Comparison of ENCODE assay signal across 27 cellular contexts in the genomic region with DNA sequence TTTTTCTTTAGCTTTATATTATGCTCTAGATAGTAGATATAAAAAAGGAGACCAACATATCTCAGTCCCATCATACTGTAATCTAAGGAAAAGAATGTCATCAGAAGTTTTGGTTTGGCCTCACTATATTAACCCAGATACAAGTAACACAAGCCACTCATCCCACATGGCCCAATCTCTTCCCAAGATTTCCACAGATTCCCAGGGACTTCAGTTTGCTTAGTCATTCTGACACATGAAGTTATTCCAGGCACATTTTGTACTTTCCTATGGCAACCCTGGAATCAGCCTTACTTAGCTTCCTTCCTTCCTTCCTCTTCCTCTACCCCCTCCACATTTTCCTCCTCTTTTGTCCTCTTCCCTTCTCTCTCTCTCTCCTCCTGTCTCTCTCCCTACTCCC. TPM values are rescaled to one million over a fixed set of nuclear protein-coding genes. Genes with fewer than 3 reads are reported as not detected.
DNase-seq lines count a peak whose midpoint lies in the region; FAIRE-seq and TF ChIP-seq lines count a peak whose summit lies in the region.
"Had no signal": no experiment of that assay in that cellular context is flagged by ENCODE, and none has a peak within 500 bp of the region (broad histone marks: within the 10 kb centered on the region; RNA-seq: fewer than 3 reads in every experiment).

No MANE protein-coding gene starts in this region.

- peaks cover 0 to 1% of the 10 kb centered on the region in 2 donors for H3K27me3 Mint-ChIP-seq in CD8-positive, alpha-beta memory T cell
- H3K27me3 Mint-ChIP-seq: stimulated activated naive B cell treated with anti-CD40 and anti-IgM and Interleukin-4, amounts not matched to agents 10 μg/mL and 1 μg/mL and 100 μg/mL, for 72 hours had no signal

- H3K4me2 ChIP-seq in GM23248 (ENCODE audit: unreplicated experiment): no peak overlapping the region
- H3K4me2 ChIP-seq: BLaER1, smooth muscle cell had no signal

- H3K27ac Mint-ChIP-seq in CD8-positive, alpha-beta memory T cell: peak overlapping the region in 1 of 8 donors; percentile 47
- H3K27ac Mint-ChIP-seq: activated CD4-positive, alpha-beta memory T cell treated with anti-CD3 and anti-CD28 coated beads, Interleukin-2, amount 10 ng/mL, durations not matched to agents 7 days and 5 days; stimulated activated naive B cell treated with anti-CD40 and anti-IgM and Interleukin-4, amounts not matched to agents 10 μg/mL and 1 μg/mL and 100 μg/mL, for 72 hours had no signal

- no peak overlapping the region for H2AFZ ChIP-seq in GM23248

- H3K36me3 ChIP-seq in GM23248 (ENCODE audit: low read depth): no peaks in the 10 kb centered on the region
- no peaks in the 10 kb centered on the region for H3K36me3 ChIP-seq in adipocyte (ENCODE audit: control insufficient read depth, insufficient read depth, low read length, severe bottlenecking)
- no peaks in the 10 kb centered on the region for H3K36me3 ChIP-seq in CD8-positive, alpha-beta memory T cell (ENCODE audit: insufficient read depth, low read length)
- no peaks in the 10 kb centered on the region for H3K36me3 ChIP-seq in kidney (ENCODE audit: control insufficient read depth in 1 of 2, insufficient read depth in 2 of 2, low read length in 2 of 2)
- H3K36me3 ChIP-seq: BLaER1, neutrophil, thoracic aorta had no signal

- no peak overlapping the region for H3K9ac ChIP-seq in GM23248
- no peak overlapping the region for H3K9ac ChIP-seq in adipocyte (ENCODE audit: low read length)
- H3K9ac ChIP-seq in kidney (ENCODE audit: low read length in 2 of 2): no peak overlapping the region
- H3K9ac ChIP-seq: BLaER1 had no signal

- CTCF ChIA-PET in CD8-positive, alpha-beta memory T cell (lab: Charles Lee): no interaction called here

- H3K9me2 ChIP-seq in GM23248 (ENCODE audit: insufficient read depth): no peaks in the 10 kb centered on the region

- no peaks in the 10 kb centered on the region for H3K79me2 ChIP-seq in GM23248 (ENCODE audit: insufficient read depth)

- DNase-seq in GM23248 (peak; percentile 29), adipocyte (ENCODE audit: low read depth) (peak; percentile 33), fibroblast of peridontal ligament (ENCODE audit: extremely low read depth) (peak; percentile 88), GM13976 (ENCODE audit: low spot score) (no peak), kidney (no peak), DMS79 (lab: John Stamatoyannopoulos, UW) (no peak)
- DNase-seq in CD8-positive, alpha-beta memory T cell: no peak
- DNase-seq: activated CD4-positive, alpha-beta memory T cell treated with anti-CD3 and anti-CD28 coated beads, Interleukin-2, amount 10 ng/mL, durations not matched to agents 7 days and 5 days; activated CD4-positive, CD25-positive, alpha-beta regulatory T cell; activated effector memory CD4-positive, alpha-beta T cell treated with anti-CD3 and anti-CD28 coated beads, Interleukin-2, amount 50 U/mL, for 16 hours; activated T-cell treated with anti-CD3 and anti-CD28 coated beads for 4 hours; body of pancreas; Caco-2; foreskin melanocyte; hypothalamus; KG1; NCI-H187; NCI-H82; SHP77; stimulated activated naive B cell treated with anti-CD40 and anti-IgM and Interleukin-4, amounts not matched to agents 10 μg/mL and 1 μg/mL and 100 μg/mL, for 72 hours; SW 1271 had no signal

- POLR2A ChIA-PET in CD8-positive, alpha-beta memory T cell (lab: Charles Lee): no interaction called here

- H3K27me3 ChIP-seq in GM23248 (replicated peaks; ENCODE audit: insufficient read depth) (no peaks in the 10 kb centered on the region), adipocyte (replicated peaks; ENCODE audit: control insufficient read depth, insufficient read depth, low read length) (no peaks in the 10 kb centered on the region)
- no peaks in the 10 kb centered on the region for H3K27me3 ChIP-seq in CD8-positive, alpha-beta memory T cell (ENCODE audit: insufficient read depth, low read length, poor library complexity, severe bottlenecking)
- H3K27me3 ChIP-seq: BLaER1, body of pancreas, neutrophil had no signal

- H3K4me3 ChIP-seq in GM23248 (no peak overlapping the region), adipocyte (ENCODE audit: low read length) (no peak overlapping the region), kidney (ENCODE audit: low read length in 2 of 2) (no peak overlapping the region)
- H3K4me3 ChIP-seq in CD8-positive, alpha-beta memory T cell (ENCODE audit: low read length): no peak overlapping the region
- H3K4me3 ChIP-seq: BLaER1, body of pancreas, smooth muscle cell, thoracic aorta had no signal

- no peak for TF ChIP-seq CTCF in GM13976 (IDR thresholded peaks at IDR 0.05; ENCODE audit: borderline replicate concordance, control extremely low read depth, extremely low read depth, insufficient read depth, missing control alignments)
- no peak for TF ChIP-seq CTCF in kidney (IDR thresholded peaks at IDR 0.05; ENCODE audit: borderline replicate concordance, extremely low read depth, insufficient read depth)

- intact Hi-C loops in kidney (cut with DNase I): no loop called here

- no peak for FAIRE-seq in kidney (lab: Jason Lieb, UNC)
- FAIRE-seq: colon had no signal

- H3K36me3 Mint-ChIP-seq in CD8-positive, alpha-beta memory T cell: no peaks in the 10 kb centered on the region

- H3F3A ChIP-seq in GM23248 (ENCODE audit: insufficient read depth): no peaks in the 10 kb centered on the region

- no peaks in the 10 kb centered on the region for H4K20me1 ChIP-seq in GM23248 (ENCODE audit: insufficient read depth)
- H4K20me1 ChIP-seq: BLaER1 had no signal

- no peaks in the 10 kb centered on the region for H3K9me3 ChIP-seq in GM23248 (ENCODE audit: low read depth)
- H3K9me3 ChIP-seq in adipocyte (ENCODE audit: control insufficient read depth, low read length): no peaks in the 10 kb centered on the region
- H3K9me3 ChIP-seq in CD8-positive, alpha-beta memory T cell (ENCODE audit: low read length): no peaks in the 10 kb centered on the region
- H3K9me3 ChIP-seq in kidney (ENCODE audit: control insufficient read depth in 1 of 2, low read length in 2 of 2): peaks cover 0 to 3% of the 10 kb centered on the region in 2 donors
- H3K9me3 ChIP-seq: body of pancreas, neutrophil, thoracic aorta had no signal

- H3K9me3 Mint-ChIP-seq in CD8-positive, alpha-beta memory T cell: peaks cover 0 to 11% (median 2%) of the 10 kb centered on the region in 5 donors
- H3K9me3 Mint-ChIP-seq: activated CD4-positive, alpha-beta memory T cell treated with anti-CD3 and anti-CD28 coated beads, Interleukin-2, amount 10 ng/mL, durations not matched to agents 7 days and 5 days had no signal

- no peaks in the 10 kb centered on the region for H3K4me1 ChIP-seq in GM23248 (ENCODE audit: insufficient read depth)
- H3K4me1 ChIP-seq in adipocyte (ENCODE audit: control insufficient read depth, insufficient read depth, low read length): peaks cover 24% of the 10 kb centered on the region
- no peaks in the 10 kb centered on the region for H3K4me1 ChIP-seq in CD8-positive, alpha-beta memory T cell (ENCODE audit: insufficient read depth, low read length)
- no peaks in the 10 kb centered on the region for H3K4me1 ChIP-seq in kidney (ENCODE audit: control insufficient read depth in 1 of 2, insufficient read depth in 1 of 2, low read depth in 1 of 2, low read length in 2 of 2)
- H3K4me1 ChIP-seq: BLaER1, body of pancreas had no signal

- no peak overlapping the region for H3K27ac ChIP-seq in GM23248
- no peak overlapping the region for H3K27ac ChIP-seq in CD8-positive, alpha-beta memory T cell (ENCODE audit: low read depth, low read length)
- H3K27ac ChIP-seq in kidney (ENCODE audit: low read depth in 2 of 2, low read length in 2 of 2): no peak overlapping the region
- H3K27ac ChIP-seq: BLaER1, body of pancreas, neutrophil, thoracic aorta had no signal

- in situ Hi-C loops in GM23248 (cut with MboI) (no loop called here), GM13976 (cut with MboI; ENCODE audit: low sequenced_read_pairs, unreplicated experiment) (no loop called here)

- H3K4me3 Mint-ChIP-seq in CD8-positive, alpha-beta memory T cell: no peak overlapping the region
- H3K4me3 Mint-ChIP-seq: activated CD4-positive, alpha-beta memory T cell treated with anti-CD3 and anti-CD28 coated beads, Interleukin-2, amount 10 ng/mL, durations not matched to agents 7 days and 5 days; stimulated activated naive B cell treated with anti-CD40 and anti-IgM and Interleukin-4, amounts not matched to agents 10 μg/mL and 1 μg/mL and 100 μg/mL, for 72 hours had no signal

- H3K4me1 Mint-ChIP-seq in CD8-positive, alpha-beta memory T cell: no peaks in the 10 kb centered on the region
- H3K4me1 Mint-ChIP-seq: activated CD4-positive, alpha-beta memory T cell treated with anti-CD3 and anti-CD28 coated beads, Interleukin-2, amount 10 ng/mL, durations not matched to agents 7 days and 5 days had no signal

RNA-seq across cellular contexts. Expression of gene DCLK2, which starts 21.7 kb away (rescaled TPM):
- 1.9 and 2.9 TPM in 2 replicates for total RNA-seq in GM23248 (2014; rRNA removed; shearing (Covaris generic))
- polyA plus RNA-seq in GM23248 (2016; fragmentation: Nextera tagmentation; extraction: Ambion mirVana) (0.74 and 1.3 TPM in 2 replicates), kidney (ENCODE audit: insufficient read depth, low read depth, low replicate concordance) (2.6 TPM)
- total RNA-seq in CD8-positive, alpha-beta memory T cell: not detected
- polyA plus RNA-seq in CD8-positive, alpha-beta memory T cell: not detected
- 3.4 TPM for total RNA-seq in kidney
- total RNA-seq: HT-29 had no signal

Comparison
In these comparisons a context has a peak if more than half of its experiments do, and no peak if none do; other contexts are left out.
1. DNase-seq: peak in GM23248 (single experiment), adipocyte (single experiment) and fibroblast of peridontal ligament (single experiment); none in GM13976 (single experiment), CD8-positive, alpha-beta memory T cell (0 of 5), kidney (single experiment) and DMS79 (single experiment).